1 cellular context compared by ENCODE assay signal in the genomic region with DNA sequence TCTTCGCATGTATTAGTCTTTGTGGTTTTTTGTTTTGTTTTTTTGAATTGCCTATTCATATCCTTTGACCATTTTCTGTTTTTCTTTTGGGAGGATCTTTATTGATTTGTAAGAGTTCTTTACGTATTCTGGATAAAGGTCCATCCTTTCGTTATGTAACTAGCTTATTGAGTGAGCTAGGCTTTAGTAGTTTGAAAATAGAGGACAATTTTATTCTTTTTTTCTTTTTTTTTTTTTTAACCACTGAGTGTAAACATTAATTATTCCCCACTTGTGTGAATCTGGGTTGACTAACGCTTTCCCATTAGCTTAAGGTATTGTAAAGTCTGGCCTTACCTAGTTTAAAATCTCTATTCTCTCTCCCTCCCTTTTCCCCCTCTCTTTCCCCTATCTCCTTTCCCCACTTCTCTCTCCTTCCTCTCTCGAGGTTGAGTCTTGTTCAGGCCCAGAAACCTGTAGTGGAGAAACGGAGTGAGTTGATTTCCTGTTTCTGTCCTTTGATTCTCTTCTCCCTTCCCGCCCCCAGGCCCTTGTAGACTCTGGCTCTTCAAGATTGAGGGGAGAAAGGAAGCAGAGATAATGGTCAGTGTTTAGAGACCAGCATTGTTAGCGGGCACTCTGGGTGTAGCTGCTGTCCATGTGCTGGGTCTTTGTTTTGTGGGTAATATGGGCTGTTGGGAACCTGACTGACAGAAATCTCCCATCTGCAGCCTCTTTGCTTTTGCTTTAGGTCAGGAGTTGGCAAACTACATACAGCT.
TF ChIP-seq lines count a peak whose summit lies in the region.

No MANE protein-coding gene starts in this region.

TF ChIP-seq in HEK293, 187 proteins besides CTCF, POLR2A, EP300 and RAD21 (continued from another document and continues in another):
- no peak for TF ChIP-seq ZNF501 (tag by site-specific recombination; IDR thresholded peaks at IDR 0.05)
- TF ChIP-seq ZNF626 (tag by site-specific recombination; IDR thresholded peaks at IDR 0.05), result no peak
- peak; percentile 73 for TF ChIP-seq ZBTB20 (tag by site-specific recombination; IDR thresholded peaks at IDR 0.05)
- TF ChIP-seq ZNF76 (tag by site-specific recombination; IDR thresholded peaks at IDR 0.05; ENCODE audit: borderline replicate concordance, low read depth), result peak; percentile 93
- TF ChIP-seq, protein P1, sequence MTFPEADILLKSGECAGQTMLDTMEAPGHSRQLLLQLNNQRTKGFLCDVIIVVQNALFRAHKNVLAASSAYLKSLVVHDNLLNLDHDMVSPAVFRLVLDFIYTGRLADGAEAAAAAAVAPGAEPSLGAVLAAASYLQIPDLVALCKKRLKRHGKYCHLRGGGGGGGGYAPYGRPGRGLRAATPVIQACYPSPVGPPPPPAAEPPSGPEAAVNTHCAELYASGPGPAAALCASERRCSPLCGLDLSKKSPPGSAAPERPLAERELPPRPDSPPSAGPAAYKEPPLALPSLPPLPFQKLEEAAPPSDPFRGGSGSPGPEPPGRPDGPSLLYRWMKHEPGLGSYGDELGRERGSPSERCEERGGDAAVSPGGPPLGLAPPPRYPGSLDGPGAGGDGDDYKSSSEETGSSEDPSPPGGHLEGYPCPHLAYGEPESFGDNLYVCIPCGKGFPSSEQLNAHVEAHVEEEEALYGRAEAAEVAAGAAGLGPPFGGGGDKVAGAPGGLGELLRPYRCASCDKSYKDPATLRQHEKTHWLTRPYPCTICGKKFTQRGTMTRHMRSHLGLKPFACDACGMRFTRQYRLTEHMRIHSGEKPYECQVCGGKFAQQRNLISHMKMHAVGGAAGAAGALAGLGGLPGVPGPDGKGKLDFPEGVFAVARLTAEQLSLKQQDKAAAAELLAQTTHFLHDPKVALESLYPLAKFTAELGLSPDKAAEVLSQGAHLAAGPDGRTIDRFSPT (tag by site-specific recombination; IDR thresholded peaks at IDR 0.05), result no peak
- TF ChIP-seq WT1 (tag by site-specific recombination; IDR thresholded peaks at IDR 0.05), result peak; percentile 52; the same call in 1 of the 2 replicates
- TF ChIP-seq ZNF169 (tag by site-specific recombination; IDR thresholded peaks at IDR 0.05), result no peak
- TF ChIP-seq, protein P2, sequence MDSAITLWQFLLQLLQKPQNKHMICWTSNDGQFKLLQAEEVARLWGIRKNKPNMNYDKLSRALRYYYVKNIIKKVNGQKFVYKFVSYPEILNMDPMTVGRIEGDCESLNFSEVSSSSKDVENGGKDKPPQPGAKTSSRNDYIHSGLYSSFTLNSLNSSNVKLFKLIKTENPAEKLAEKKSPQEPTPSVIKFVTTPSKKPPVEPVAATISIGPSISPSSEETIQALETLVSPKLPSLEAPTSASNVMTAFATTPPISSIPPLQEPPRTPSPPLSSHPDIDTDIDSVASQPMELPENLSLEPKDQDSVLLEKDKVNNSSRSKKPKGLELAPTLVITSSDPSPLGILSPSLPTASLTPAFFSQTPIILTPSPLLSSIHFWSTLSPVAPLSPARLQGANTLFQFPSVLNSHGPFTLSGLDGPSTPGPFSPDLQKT (IDR thresholded peaks at IDR 0.05; ENCODE audit: borderline replicate concordance, low read depth, low read length), result no peak
- peak; percentile 62; the same call in 1 of the 2 replicates for TF ChIP-seq ZNF366 (tag by site-specific recombination; conservative IDR thresholded peaks at IDR 0.05)
- TF ChIP-seq, protein P3, sequence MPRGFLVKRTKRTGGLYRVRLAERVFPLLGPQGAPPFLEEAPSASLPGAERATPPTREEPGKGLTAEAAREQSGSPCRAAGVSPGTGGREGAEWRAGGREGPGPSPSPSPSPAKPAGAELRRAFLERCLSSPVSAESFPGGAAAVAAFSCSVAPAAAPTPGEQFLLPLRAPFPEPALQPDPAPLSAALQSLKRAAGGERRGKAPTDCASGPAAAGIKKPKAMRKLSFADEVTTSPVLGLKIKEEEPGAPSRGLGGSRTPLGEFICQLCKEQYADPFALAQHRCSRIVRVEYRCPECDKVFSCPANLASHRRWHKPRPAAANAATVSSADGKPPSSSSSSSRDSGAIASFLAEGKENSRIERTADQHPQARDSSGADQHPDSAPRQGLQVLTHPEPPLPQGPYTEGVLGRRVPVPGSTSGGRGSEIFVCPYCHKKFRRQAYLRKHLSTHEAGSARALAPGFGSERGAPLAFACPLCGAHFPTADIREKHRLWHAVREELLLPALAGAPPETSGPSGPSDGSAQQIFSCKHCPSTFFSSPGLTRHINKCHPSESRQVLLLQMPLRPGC (tag by site-specific recombination; IDR thresholded peaks at IDR 0.05), result no peak
- no peak for TF ChIP-seq ZNF660 (tag by site-specific recombination; IDR thresholded peaks at IDR 0.05)
- no peak for TF ChIP-seq ZNF121 (tag by site-specific recombination; IDR thresholded peaks at IDR 0.05)
- TF ChIP-seq, protein P4, sequence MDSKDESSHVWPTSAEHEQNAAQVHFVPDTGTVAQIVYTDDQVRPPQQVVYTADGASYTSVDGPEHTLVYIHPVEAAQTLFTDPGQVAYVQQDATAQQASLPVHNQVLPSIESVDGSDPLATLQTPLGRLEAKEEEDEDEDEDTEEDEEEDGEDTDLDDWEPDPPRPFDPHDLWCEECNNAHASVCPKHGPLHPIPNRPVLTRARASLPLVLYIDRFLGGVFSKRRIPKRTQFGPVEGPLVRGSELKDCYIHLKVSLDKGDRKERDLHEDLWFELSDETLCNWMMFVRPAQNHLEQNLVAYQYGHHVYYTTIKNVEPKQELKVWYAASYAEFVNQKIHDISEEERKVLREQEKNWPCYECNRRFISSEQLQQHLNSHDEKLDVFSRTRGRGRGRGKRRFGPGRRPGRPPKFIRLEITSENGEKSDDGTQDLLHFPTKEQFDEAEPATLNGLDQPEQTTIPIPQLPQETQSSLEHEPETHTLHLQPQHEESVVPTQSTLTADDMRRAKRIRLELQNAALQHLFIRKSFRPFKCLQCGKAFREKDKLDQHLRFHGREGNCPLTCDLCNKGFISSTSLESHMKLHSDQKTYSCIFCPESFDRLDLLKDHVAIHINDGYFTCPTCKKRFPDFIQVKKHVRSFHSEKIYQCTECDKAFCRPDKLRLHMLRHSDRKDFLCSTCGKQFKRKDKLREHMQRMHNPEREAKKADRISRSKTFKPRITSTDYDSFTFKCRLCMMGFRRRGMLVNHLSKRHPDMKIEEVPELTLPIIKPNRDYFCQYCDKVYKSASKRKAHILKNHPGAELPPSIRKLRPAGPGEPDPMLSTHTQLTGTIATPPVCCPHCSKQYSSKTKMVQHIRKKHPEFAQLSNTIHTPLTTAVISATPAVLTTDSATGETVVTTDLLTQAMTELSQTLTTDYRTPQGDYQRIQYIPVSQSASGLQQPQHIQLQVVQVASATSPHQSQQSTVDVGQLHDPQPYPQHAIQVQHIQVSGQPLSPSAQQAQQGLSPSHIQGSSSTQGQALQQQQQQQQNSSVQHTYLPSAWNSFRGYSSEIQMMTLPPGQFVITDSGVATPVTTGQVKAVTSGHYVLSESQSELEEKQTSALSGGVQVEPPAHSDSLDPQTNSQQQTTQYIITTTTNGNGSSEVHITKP (tag by site-specific recombination; IDR thresholded peaks at IDR 0.05), result peak; percentile 86
- TF ChIP-seq, protein P5, sequence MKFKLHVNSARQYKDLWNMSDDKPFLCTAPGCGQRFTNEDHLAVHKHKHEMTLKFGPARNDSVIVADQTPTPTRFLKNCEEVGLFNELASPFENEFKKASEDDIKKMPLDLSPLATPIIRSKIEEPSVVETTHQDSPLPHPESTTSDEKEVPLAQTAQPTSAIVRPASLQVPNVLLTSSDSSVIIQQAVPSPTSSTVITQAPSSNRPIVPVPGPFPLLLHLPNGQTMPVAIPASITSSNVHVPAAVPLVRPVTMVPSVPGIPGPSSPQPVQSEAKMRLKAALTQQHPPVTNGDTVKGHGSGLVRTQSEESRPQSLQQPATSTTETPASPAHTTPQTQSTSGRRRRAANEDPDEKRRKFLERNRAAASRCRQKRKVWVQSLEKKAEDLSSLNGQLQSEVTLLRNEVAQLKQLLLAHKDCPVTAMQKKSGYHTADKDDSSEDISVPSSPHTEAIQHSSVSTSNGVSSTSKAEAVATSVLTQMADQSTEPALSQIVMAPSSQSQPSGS (tag by site-specific recombination; IDR thresholded peaks at IDR 0.05; ENCODE audit: low read depth), result no peak
- TF ChIP-seq, protein P6, sequence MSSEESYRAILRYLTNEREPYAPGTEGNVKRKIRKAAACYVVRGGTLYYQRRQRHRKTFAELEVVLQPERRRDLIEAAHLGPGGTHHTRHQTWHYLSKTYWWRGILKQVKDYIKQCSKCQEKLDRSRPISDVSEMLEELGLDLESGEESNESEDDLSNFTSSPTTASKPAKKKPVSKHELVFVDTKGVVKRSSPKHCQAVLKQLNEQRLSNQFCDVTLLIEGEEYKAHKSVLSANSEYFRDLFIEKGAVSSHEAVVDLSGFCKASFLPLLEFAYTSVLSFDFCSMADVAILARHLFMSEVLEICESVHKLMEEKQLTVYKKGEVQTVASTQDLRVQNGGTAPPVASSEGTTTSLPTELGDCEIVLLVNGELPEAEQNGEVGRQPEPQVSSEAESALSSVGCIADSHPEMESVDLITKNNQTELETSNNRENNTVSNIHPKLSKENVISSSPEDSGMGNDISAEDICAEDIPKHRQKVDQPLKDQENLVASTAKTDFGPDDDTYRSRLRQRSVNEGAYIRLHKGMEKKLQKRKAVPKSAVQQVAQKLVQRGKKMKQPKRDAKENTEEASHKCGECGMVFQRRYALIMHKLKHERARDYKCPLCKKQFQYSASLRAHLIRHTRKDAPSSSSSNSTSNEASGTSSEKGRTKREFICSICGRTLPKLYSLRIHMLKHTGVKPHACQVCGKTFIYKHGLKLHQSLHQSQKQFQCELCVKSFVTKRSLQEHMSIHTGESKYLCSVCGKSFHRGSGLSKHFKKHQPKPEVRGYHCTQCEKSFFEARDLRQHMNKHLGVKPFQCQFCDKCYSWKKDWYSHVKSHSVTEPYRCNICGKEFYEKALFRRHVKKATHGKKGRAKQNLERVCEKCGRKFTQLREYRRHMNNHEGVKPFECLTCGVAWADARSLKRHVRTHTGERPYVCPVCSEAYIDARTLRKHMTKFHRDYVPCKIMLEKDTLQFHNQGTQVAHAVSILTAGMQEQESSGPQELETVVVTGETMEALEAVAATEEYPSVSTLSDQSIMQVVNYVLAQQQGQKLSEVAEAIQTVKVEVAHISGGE (tag by site-specific recombination; conservative IDR thresholded peaks at IDR 0.05; ENCODE audit: low read depth), result 0 out of 2 replicates have a peak, but pooled peaks have one; percentile 48
- TF ChIP-seq ZNF560 (tag by site-specific recombination; IDR thresholded peaks at IDR 0.05; ENCODE audit: borderline replicate concordance), result no peak
- TF ChIP-seq, protein P7, sequence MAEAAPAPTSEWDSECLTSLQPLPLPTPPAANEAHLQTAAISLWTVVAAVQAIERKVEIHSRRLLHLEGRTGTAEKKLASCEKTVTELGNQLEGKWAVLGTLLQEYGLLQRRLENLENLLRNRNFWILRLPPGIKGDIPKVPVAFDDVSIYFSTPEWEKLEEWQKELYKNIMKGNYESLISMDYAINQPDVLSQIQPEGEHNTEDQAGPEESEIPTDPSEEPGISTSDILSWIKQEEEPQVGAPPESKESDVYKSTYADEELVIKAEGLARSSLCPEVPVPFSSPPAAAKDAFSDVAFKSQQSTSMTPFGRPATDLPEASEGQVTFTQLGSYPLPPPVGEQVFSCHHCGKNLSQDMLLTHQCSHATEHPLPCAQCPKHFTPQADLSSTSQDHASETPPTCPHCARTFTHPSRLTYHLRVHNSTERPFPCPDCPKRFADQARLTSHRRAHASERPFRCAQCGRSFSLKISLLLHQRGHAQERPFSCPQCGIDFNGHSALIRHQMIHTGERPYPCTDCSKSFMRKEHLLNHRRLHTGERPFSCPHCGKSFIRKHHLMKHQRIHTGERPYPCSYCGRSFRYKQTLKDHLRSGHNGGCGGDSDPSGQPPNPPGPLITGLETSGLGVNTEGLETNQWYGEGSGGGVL (tag by site-specific recombination; IDR thresholded peaks at IDR 0.05), result peak; percentile 96
- TF ChIP-seq, protein P8, sequence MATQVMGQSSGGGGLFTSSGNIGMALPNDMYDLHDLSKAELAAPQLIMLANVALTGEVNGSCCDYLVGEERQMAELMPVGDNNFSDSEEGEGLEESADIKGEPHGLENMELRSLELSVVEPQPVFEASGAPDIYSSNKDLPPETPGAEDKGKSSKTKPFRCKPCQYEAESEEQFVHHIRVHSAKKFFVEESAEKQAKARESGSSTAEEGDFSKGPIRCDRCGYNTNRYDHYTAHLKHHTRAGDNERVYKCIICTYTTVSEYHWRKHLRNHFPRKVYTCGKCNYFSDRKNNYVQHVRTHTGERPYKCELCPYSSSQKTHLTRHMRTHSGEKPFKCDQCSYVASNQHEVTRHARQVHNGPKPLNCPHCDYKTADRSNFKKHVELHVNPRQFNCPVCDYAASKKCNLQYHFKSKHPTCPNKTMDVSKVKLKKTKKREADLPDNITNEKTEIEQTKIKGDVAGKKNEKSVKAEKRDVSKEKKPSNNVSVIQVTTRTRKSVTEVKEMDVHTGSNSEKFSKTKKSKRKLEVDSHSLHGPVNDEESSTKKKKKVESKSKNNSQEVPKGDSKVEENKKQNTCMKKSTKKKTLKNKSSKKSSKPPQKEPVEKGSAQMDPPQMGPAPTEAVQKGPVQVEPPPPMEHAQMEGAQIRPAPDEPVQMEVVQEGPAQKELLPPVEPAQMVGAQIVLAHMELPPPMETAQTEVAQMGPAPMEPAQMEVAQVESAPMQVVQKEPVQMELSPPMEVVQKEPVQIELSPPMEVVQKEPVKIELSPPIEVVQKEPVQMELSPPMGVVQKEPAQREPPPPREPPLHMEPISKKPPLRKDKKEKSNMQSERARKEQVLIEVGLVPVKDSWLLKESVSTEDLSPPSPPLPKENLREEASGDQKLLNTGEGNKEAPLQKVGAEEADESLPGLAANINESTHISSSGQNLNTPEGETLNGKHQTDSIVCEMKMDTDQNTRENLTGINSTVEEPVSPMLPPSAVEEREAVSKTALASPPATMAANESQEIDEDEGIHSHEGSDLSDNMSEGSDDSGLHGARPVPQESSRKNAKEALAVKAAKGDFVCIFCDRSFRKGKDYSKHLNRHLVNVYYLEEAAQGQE (tag by site-specific recombination; IDR thresholded peaks at IDR 0.05), result peak; percentile 62; the same call in 1 of the 2 replicates
- 0 out of 2 replicates have a peak, but pooled peaks have one; percentile 34 for TF ChIP-seq ZNF600 (tag by site-specific recombination; IDR thresholded peaks at IDR 0.05)
- TF ChIP-seq ZBTB8A (tag by site-specific recombination; IDR thresholded peaks at IDR 0.05), result 0 out of 2 replicates have a peak, but pooled peaks have one; percentile 41
- peak; percentile 81 for TF ChIP-seq ZBTB17 (tag by site-specific recombination; IDR thresholded peaks at IDR 0.05)
- peak; percentile 96 for TF ChIP-seq PRDM1 (tag by site-specific recombination; IDR thresholded peaks at IDR 0.05)
- peak; percentile 28; the same call in 1 of the 2 replicates for TF ChIP-seq SP7 (tag by site-specific recombination; IDR thresholded peaks at IDR 0.05)
- no peak for TF ChIP-seq ZEB2 (tag by site-specific recombination; IDR thresholded peaks at IDR 0.05)
- 0 out of 2 replicates have a peak, but pooled peaks have one; percentile 12 for TF ChIP-seq IKZF3 (tag by site-specific recombination; IDR thresholded peaks at IDR 0.05)
- no peak for TF ChIP-seq ZNF23 (tag by site-specific recombination; IDR thresholded peaks at IDR 0.05; ENCODE audit: borderline replicate concordance)
